In the genomic region with DNA sequence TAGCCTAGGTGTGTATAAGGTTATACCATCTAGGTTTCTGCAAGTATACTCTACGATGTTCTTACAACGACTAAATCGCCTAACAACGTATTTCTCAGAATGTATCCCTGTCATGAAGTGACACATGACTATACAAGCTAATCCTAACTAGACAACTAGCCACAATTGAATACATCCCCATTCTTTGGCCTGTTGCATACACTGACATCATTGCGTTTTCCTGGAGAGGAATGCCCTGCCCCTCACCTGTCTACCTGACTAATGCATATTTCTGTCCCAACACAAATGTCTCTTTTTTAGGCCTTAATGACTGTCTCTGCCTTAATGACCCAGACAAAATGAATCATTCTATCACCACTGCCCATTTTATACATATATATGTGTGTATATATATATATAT, we compare ENCODE assay signal across 18 cellular contexts. TPM values are rescaled to one million over a fixed set of nuclear protein-coding genes. Genes with fewer than 3 reads are reported as not detected.
DNase-seq lines count a peak whose midpoint lies in the region; ATAC-seq and TF ChIP-seq lines count a peak whose summit lies in the region.
"Had no signal": no experiment of that assay in that cellular context is flagged by ENCODE, and none has a peak within 500 bp of the region (broad histone marks: within the 10 kb centered on the region; RNA-seq: fewer than 3 reads in every experiment).

No MANE protein-coding gene starts in this region.

- no peak overlapping the region for H3K4me3 ChIP-seq in epithelial cell of esophagus (ENCODE audit: low read length)
- H3K4me3 ChIP-seq: A549; BLaER1 treated with 17β-estradiol and CSF1 and Interleukin-3, amounts not matched to agents 10 nM and 100 nM had no signal

- TF ChIP-seq CTCF in epithelial cell of esophagus (IDR thresholded peaks at IDR 0.05; ENCODE audit: insufficient read depth, low read depth, low read length, missing control alignments) = no peak
- no peak for TF ChIP-seq CTCF in foreskin keratinocyte (conservative IDR thresholded peaks at IDR 0.05)

- no peaks in the 10 kb centered on the region for H3K27me3 ChIP-seq in foreskin keratinocyte

- H3K4me1 ChIP-seq in foreskin keratinocyte = peaks cover 6% of the 10 kb centered on the region
- H3K4me1 ChIP-seq: Caco-2 had no signal

- intact Hi-C loops in activated CD4-positive, alpha-beta T cell treated with anti-CD3 and anti-CD28 coated beads, Interleukin-2, amount 10 ng/mL, durations not matched to agents 24 days and 14 days (cut with micrococcal nuclease) = loop anchor here (10.0 kb wide), 2 partner anchors 651 to 1361 kb away; a partner anchor contains a TSS
- intact Hi-C loops in activated CD4-positive, alpha-beta T cell treated with anti-CD3 and anti-CD28 coated beads for 36 hours (cut with DNase I, micrococcal nuclease) = loop anchor here in 1 of 2 experiments (10.0 kb wide), 1 partner anchor 1259 kb away; a partner anchor contains a TSS
- intact Hi-C loops in Right ventricle myocardium inferior (cut with DNase I) = no loop called here

- no peak overlapping the region for H3K4me3 Mint-ChIP-seq in activated CD4-positive, alpha-beta T cell treated with anti-CD3 and anti-CD28 coated beads, Interleukin-2, amount 10 ng/mL, durations not matched to agents 24 days and 14 days
- H3K4me3 Mint-ChIP-seq in activated CD4-positive, alpha-beta T cell treated with anti-CD3 and anti-CD28 coated beads for 36 hours = no peak overlapping the region
- H3K4me3 Mint-ChIP-seq: B cell; CD4-positive, alpha-beta T cell; CD8-positive, alpha-beta T cell had no signal

- DNase-seq in activated CD4-positive, alpha-beta T cell treated with anti-CD3 and anti-CD28 coated beads, Interleukin-2, amount 10 ng/mL, durations not matched to agents 24 days and 14 days = peak; percentile 42
- no peak for DNase-seq in activated CD4-positive, alpha-beta T cell treated with anti-CD3 and anti-CD28 coated beads for 36 hours
- DNase-seq in epithelial cell of esophagus (ENCODE audit: low read depth) (peak; percentile 84), foreskin keratinocyte (peak; percentile 79 to 87), Right ventricle myocardium inferior (ENCODE audit: missing footprints) (no peak), SKM-1 (lab: John Stamatoyannopoulos, UW; ENCODE audit: unreplicated experiment) (no peak)
- DNase-seq: AML-193; Caco-2; Calu3; CD4-positive, alpha-beta T cell; CD8-positive, alpha-beta T cell; DMS79 treated with DMSO at 0.1 percent for 48 hours; GF-D8 had no signal

- H3K4me1 Mint-ChIP-seq in activated CD4-positive, alpha-beta T cell treated with anti-CD3 and anti-CD28 coated beads, Interleukin-2, amount 10 ng/mL, durations not matched to agents 24 days and 14 days = peaks cover 21% of the 10 kb centered on the region
- peaks cover 20% of the 10 kb centered on the region for H3K4me1 Mint-ChIP-seq in activated CD4-positive, alpha-beta T cell treated with anti-CD3 and anti-CD28 coated beads for 36 hours

- CTCF ChIA-PET in activated CD4-positive, alpha-beta T cell treated with anti-CD3 and anti-CD28 coated beads for 36 hours (lab: Charles Lee) = interaction anchor here (1.1 kb wide), 1 partner anchor 22 kb away, joined by 4 read pairs; no protein-coding TSS in a partner anchor

- no peak for ATAC-seq in activated CD4-positive, alpha-beta T cell treated with anti-CD3 and anti-CD28 coated beads for 36 hours
- peak; percentile 26 for ATAC-seq in foreskin keratinocyte
- no peak for ATAC-seq in Right ventricle myocardium inferior
- ATAC-seq: A549; CD8-positive, alpha-beta T cell had no signal

- no peaks in the 10 kb centered on the region for H3K36me3 Mint-ChIP-seq in activated CD4-positive, alpha-beta T cell treated with anti-CD3 and anti-CD28 coated beads, Interleukin-2, amount 10 ng/mL, durations not matched to agents 24 days and 14 days (ENCODE audit: low read depth)
- no peaks in the 10 kb centered on the region for H3K36me3 Mint-ChIP-seq in activated CD4-positive, alpha-beta T cell treated with anti-CD3 and anti-CD28 coated beads for 36 hours (ENCODE audit: low read depth)

- peaks cover 39% of the 10 kb centered on the region for H3K27me3 Mint-ChIP-seq in activated CD4-positive, alpha-beta T cell treated with anti-CD3 and anti-CD28 coated beads, Interleukin-2, amount 10 ng/mL, durations not matched to agents 24 days and 14 days
- H3K27me3 Mint-ChIP-seq in activated CD4-positive, alpha-beta T cell treated with anti-CD3 and anti-CD28 coated beads for 36 hours = no peaks in the 10 kb centered on the region
- H3K27me3 Mint-ChIP-seq: CD4-positive, alpha-beta T cell had no signal

- no peak overlapping the region for H3K27ac Mint-ChIP-seq in activated CD4-positive, alpha-beta T cell treated with anti-CD3 and anti-CD28 coated beads, Interleukin-2, amount 10 ng/mL, durations not matched to agents 24 days and 14 days
- H3K27ac Mint-ChIP-seq in activated CD4-positive, alpha-beta T cell treated with anti-CD3 and anti-CD28 coated beads for 36 hours = no peak overlapping the region
- H3K27ac Mint-ChIP-seq: B cell; CD4-positive, alpha-beta T cell; CD8-positive, alpha-beta T cell had no signal

- no peaks in the 10 kb centered on the region for H3K9me3 Mint-ChIP-seq in activated CD4-positive, alpha-beta T cell treated with anti-CD3 and anti-CD28 coated beads, Interleukin-2, amount 10 ng/mL, durations not matched to agents 24 days and 14 days
- no peaks in the 10 kb centered on the region for H3K9me3 Mint-ChIP-seq in activated CD4-positive, alpha-beta T cell treated with anti-CD3 and anti-CD28 coated beads for 36 hours (ENCODE audit: low read depth)
- H3K9me3 Mint-ChIP-seq: CD4-positive, alpha-beta T cell; CD8-positive, alpha-beta T cell had no signal

- no peak overlapping the region for H3K27ac ChIP-seq in foreskin keratinocyte
- H3K27ac ChIP-seq: 22Rv1; A549; BLaER1 treated with 17β-estradiol and CSF1 and Interleukin-3, amounts not matched to agents 10 nM and 100 nM; C4-2B had no signal

- POLR2A ChIA-PET in activated CD4-positive, alpha-beta T cell treated with anti-CD3 and anti-CD28 coated beads for 36 hours (lab: Charles Lee) = no interaction called here

RNA-seq across cellular contexts. Expression of a gene that starts 8.5 kb away (rescaled TPM):
- 0.26 and 0.63 TPM in 2 replicates for total RNA-seq in activated CD4-positive, alpha-beta T cell treated with anti-CD3 and anti-CD28 coated beads, Interleukin-2, amount 10 ng/mL, durations not matched to agents 24 days and 14 days
- total RNA-seq in activated CD4-positive, alpha-beta T cell treated with anti-CD3 and anti-CD28 coated beads for 36 hours = 1 to 10 TPM; 3.0 to 3.2 TPM
- total RNA-seq in foreskin keratinocyte = 15.1 and 16.8 TPM in 2 replicates
- polyA plus RNA-seq in foreskin keratinocyte = 3.2 and 4.0 TPM in 2 replicates
- 97.6 TPM for total RNA-seq in Right ventricle myocardium inferior

Comparison
In these comparisons a context has a peak if more than half of its experiments do, and no peak if none do; other contexts are left out.
1. DNase-seq: peak in activated CD4-positive, alpha-beta T cell treated with anti-CD3 and anti-CD28 coated beads, Interleukin-2, amount 10 ng/mL, durations not matched to agents 24 days and 14 days (single experiment), epithelial cell of esophagus (single experiment) and foreskin keratinocyte (2 of 2); none in activated CD4-positive, alpha-beta T cell treated with anti-CD3 and anti-CD28 coated beads for 36 hours (single experiment), Right ventricle myocardium inferior (single experiment) and SKM-1 (single experiment).